ENCODE assay signal across 1 cellular context in the genomic region with DNA sequence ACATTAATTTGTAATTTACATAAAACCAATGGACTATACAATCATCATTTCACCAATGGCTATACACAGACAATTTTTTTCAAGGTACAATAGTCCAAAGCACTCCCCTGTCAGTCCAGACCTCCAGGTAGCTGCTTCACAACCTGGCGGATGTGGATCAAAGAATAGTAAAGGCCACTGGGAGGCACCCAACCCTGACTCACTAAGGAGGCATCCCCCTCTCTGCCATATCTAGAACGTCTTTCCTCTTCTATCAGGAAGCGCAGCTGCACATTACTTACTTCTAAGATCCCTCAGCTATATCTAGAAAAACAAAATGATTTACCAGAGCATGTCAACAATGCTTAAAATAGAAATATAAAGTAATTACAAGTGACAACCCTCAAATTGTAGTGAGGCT.
TF ChIP-seq lines count a peak whose summit lies in the region.

No MANE protein-coding gene starts in this region.

TF ChIP-seq in HepG2, 621 proteins besides CTCF, POLR2A, EP300 and RAD21 (continued from another document):
- TF ChIP-seq, protein P1, sequence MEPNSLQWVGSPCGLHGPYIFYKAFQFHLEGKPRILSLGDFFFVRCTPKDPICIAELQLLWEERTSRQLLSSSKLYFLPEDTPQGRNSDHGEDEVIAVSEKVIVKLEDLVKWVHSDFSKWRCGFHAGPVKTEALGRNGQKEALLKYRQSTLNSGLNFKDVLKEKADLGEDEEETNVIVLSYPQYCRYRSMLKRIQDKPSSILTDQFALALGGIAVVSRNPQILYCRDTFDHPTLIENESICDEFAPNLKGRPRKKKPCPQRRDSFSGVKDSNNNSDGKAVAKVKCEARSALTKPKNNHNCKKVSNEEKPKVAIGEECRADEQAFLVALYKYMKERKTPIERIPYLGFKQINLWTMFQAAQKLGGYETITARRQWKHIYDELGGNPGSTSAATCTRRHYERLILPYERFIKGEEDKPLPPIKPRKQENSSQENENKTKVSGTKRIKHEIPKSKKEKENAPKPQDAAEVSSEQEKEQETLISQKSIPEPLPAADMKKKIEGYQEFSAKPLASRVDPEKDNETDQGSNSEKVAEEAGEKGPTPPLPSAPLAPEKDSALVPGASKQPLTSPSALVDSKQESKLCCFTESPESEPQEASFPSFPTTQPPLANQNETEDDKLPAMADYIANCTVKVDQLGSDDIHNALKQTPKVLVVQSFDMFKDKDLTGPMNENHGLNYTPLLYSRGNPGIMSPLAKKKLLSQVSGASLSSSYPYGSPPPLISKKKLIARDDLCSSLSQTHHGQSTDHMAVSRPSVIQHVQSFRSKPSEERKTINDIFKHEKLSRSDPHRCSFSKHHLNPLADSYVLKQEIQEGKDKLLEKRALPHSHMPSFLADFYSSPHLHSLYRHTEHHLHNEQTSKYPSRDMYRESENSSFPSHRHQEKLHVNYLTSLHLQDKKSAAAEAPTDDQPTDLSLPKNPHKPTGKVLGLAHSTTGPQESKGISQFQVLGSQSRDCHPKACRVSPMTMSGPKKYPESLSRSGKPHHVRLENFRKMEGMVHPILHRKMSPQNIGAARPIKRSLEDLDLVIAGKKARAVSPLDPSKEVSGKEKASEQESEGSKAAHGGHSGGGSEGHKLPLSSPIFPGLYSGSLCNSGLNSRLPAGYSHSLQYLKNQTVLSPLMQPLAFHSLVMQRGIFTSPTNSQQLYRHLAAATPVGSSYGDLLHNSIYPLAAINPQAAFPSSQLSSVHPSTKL (CRISPR knock-in tag; IDR thresholded peaks at IDR 0.05), result peak; percentile 36; the same call in 1 of the 2 replicates
- TF ChIP-seq ZFYVE20 (CRISPR knock-in tag; IDR thresholded peaks at IDR 0.05; ENCODE audit: borderline replicate concordance, low read depth) (no peak), ZNF737 (CRISPR knock-in tag; IDR thresholded peaks at IDR 0.05; ENCODE audit: borderline replicate concordance) (no peak), FOSL2 (CRISPR knock-in tag; IDR thresholded peaks at IDR 0.05) (peak; percentile 52), RBM22 (optimal IDR thresholded peaks at IDR 0.05; ENCODE audit: low read length) (no peak), FOSL1 (CRISPR knock-in tag; IDR thresholded peaks at IDR 0.05; ENCODE audit: borderline replicate concordance) (no peak), ZNF761 (CRISPR knock-in tag; conservative IDR thresholded peaks at IDR 0.05) (no peak), KDM5B (CRISPR knock-in tag; IDR thresholded peaks at IDR 0.05; ENCODE audit: borderline replicate concordance) (no peak), SNRNP70 (IDR thresholded peaks at IDR 0.05; ENCODE audit: low read depth, low read length) (no peak), RXRA (CRISPR knock-in tag; IDR thresholded peaks at IDR 0.05) (no peak), ZNF83 (CRISPR knock-in tag; IDR thresholded peaks at IDR 0.05; ENCODE audit: borderline replicate concordance) (no peak), HNRNPH1 (optimal IDR thresholded peaks at IDR 0.05; ENCODE audit: low read depth, low read length) (no peak), NR2F1 (CRISPR knock-in tag; IDR thresholded peaks at IDR 0.05) (no peak), PITX1 (CRISPR knock-in tag; IDR thresholded peaks at IDR 0.05) (no peak), ZNF160 (CRISPR knock-in tag; IDR thresholded peaks at IDR 0.05) (no peak), CEBPG (CRISPR knock-in tag; IDR thresholded peaks at IDR 0.05) (no peak), GTF2F1 (IDR thresholded peaks at IDR 0.05; ENCODE audit: low read length) (no peak), PHF8 (CRISPR knock-in tag; IDR thresholded peaks at IDR 0.05) (no peak), SATB2 (CRISPR knock-in tag; IDR thresholded peaks at IDR 0.05) (no peak), MTA1 (CRISPR knock-in tag; IDR thresholded peaks at IDR 0.05; ENCODE audit: borderline replicate concordance) (no peak), NFYC (CRISPR knock-in tag; IDR thresholded peaks at IDR 0.05) (no peak), HOXA5 (CRISPR knock-in tag; IDR thresholded peaks at IDR 0.05) (no peak), ZBTB7A (CRISPR knock-in tag; IDR thresholded peaks at IDR 0.05) (no peak), GABPB1 (CRISPR knock-in tag; IDR thresholded peaks at IDR 0.05) (no peak), ZNF329 (CRISPR knock-in tag; IDR thresholded peaks at IDR 0.05; ENCODE audit: low read depth) (no peak), ZNF317 (CRISPR knock-in tag; IDR thresholded peaks at IDR 0.05) (no peak), ZMAT3 (CRISPR knock-in tag; conservative IDR thresholded peaks at IDR 0.05) (no peak), ZNF883 (CRISPR knock-in tag; IDR thresholded peaks at IDR 0.05; ENCODE audit: not compliant biosample characterization) (no peak), ZNF33B (CRISPR knock-in tag; IDR thresholded peaks at IDR 0.05) (no peak), ZEB1 (IDR thresholded peaks at IDR 0.05; ENCODE audit: insufficient replicate concordance, low read depth) (peak; percentile 35), HES4 (CRISPR knock-in tag; IDR thresholded peaks at IDR 0.05; ENCODE audit: borderline replicate concordance) (no peak), ZFP62 (CRISPR knock-in tag; IDR thresholded peaks at IDR 0.05) (no peak), DR1 (CRISPR knock-in tag; IDR thresholded peaks at IDR 0.05) (no peak), ZMYM4 (CRISPR knock-in tag; IDR thresholded peaks at IDR 0.05) (0 out of 2 replicates have a peak, but pooled peaks have one; percentile 23), ZBTB7B (CRISPR knock-in tag; IDR thresholded peaks at IDR 0.05) (no peak), HHEX (CRISPR knock-in tag; IDR thresholded peaks at IDR 0.05) (no peak), HNRNPUL1 (IDR thresholded peaks at IDR 0.05; ENCODE audit: low read depth, low read length) (no peak), STAG1 (CRISPR knock-in tag; IDR thresholded peaks at IDR 0.05) (peak; percentile 41; the same call in 1 of the 2 replicates), CBFB (CRISPR knock-in tag; IDR thresholded peaks at IDR 0.05) (no peak), ZNF510 (CRISPR knock-in tag; IDR thresholded peaks at IDR 0.05; ENCODE audit: low read depth) (no peak), KDM6A (CRISPR knock-in tag; IDR thresholded peaks at IDR 0.05; ENCODE audit: low read depth) (no peak), GLI4 (CRISPR knock-in tag; IDR thresholded peaks at IDR 0.05; ENCODE audit: borderline replicate concordance) (no peak), GATAD2A (CRISPR knock-in tag; IDR thresholded peaks at IDR 0.05) (peak; percentile 21; the same call in 1 of the 2 replicates), PHB2 (IDR thresholded peaks at IDR 0.05; ENCODE audit: partially characterized antibody) (no peak)
- TF ChIP-seq, protein P2, sequence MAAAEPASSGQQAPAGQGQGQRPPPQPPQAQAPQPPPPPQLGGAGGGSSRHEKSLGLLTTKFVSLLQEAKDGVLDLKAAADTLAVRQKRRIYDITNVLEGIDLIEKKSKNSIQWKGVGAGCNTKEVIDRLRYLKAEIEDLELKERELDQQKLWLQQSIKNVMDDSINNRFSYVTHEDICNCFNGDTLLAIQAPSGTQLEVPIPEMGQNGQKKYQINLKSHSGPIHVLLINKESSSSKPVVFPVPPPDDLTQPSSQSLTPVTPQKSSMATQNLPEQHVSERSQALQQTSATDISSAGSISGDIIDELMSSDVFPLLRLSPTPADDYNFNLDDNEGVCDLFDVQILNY (CRISPR knock-in tag; conservative IDR thresholded peaks at IDR 0.05), result no peak
- TF ChIP-seq, protein P3, sequence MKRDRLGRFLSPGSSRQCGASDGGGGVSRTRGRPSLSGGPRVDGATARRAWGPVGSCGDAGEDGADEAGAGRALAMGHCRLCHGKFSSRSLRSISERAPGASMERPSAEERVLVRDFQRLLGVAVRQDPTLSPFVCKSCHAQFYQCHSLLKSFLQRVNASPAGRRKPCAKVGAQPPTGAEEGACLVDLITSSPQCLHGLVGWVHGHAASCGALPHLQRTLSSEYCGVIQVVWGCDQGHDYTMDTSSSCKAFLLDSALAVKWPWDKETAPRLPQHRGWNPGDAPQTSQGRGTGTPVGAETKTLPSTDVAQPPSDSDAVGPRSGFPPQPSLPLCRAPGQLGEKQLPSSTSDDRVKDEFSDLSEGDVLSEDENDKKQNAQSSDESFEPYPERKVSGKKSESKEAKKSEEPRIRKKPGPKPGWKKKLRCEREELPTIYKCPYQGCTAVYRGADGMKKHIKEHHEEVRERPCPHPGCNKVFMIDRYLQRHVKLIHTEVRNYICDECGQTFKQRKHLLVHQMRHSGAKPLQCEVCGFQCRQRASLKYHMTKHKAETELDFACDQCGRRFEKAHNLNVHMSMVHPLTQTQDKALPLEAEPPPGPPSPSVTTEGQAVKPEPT (CRISPR knock-in tag; IDR thresholded peaks at IDR 0.05; ENCODE audit: low read depth), result no peak
- TF ChIP-seq, protein P4, sequence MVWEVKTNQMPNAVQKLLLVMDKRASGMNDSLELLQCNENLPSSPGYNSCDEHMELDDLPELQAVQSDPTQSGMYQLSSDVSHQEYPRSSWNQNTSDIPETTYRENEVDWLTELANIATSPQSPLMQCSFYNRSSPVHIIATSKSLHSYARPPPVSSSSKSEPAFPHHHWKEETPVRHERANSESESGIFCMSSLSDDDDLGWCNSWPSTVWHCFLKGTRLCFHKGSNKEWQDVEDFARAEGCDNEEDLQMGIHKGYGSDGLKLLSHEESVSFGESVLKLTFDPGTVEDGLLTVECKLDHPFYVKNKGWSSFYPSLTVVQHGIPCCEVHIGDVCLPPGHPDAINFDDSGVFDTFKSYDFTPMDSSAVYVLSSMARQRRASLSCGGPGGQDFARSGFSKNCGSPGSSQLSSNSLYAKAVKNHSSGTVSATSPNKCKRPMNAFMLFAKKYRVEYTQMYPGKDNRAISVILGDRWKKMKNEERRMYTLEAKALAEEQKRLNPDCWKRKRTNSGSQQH (CRISPR knock-in tag; IDR thresholded peaks at IDR 0.05; ENCODE audit: low read depth), result no peak
- TF ChIP-seq, protein P5, sequence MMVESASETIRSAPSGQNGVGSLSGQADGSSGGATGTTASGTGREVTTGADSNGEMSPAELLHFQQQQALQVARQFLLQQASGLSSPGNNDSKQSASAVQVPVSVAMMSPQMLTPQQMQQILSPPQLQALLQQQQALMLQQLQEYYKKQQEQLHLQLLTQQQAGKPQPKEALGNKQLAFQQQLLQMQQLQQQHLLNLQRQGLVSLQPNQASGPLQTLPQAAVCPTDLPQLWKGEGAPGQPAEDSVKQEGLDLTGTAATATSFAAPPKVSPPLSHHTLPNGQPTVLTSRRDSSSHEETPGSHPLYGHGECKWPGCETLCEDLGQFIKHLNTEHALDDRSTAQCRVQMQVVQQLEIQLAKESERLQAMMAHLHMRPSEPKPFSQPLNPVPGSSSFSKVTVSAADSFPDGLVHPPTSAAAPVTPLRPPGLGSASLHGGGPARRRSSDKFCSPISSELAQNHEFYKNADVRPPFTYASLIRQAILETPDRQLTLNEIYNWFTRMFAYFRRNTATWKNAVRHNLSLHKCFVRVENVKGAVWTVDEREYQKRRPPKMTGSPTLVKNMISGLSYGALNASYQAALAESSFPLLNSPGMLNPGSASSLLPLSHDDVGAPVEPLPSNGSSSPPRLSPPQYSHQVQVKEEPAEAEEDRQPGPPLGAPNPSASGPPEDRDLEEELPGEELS (CRISPR knock-in tag; IDR thresholded peaks at IDR 0.05), result no peak
- TF ChIP-seq, protein P6, sequence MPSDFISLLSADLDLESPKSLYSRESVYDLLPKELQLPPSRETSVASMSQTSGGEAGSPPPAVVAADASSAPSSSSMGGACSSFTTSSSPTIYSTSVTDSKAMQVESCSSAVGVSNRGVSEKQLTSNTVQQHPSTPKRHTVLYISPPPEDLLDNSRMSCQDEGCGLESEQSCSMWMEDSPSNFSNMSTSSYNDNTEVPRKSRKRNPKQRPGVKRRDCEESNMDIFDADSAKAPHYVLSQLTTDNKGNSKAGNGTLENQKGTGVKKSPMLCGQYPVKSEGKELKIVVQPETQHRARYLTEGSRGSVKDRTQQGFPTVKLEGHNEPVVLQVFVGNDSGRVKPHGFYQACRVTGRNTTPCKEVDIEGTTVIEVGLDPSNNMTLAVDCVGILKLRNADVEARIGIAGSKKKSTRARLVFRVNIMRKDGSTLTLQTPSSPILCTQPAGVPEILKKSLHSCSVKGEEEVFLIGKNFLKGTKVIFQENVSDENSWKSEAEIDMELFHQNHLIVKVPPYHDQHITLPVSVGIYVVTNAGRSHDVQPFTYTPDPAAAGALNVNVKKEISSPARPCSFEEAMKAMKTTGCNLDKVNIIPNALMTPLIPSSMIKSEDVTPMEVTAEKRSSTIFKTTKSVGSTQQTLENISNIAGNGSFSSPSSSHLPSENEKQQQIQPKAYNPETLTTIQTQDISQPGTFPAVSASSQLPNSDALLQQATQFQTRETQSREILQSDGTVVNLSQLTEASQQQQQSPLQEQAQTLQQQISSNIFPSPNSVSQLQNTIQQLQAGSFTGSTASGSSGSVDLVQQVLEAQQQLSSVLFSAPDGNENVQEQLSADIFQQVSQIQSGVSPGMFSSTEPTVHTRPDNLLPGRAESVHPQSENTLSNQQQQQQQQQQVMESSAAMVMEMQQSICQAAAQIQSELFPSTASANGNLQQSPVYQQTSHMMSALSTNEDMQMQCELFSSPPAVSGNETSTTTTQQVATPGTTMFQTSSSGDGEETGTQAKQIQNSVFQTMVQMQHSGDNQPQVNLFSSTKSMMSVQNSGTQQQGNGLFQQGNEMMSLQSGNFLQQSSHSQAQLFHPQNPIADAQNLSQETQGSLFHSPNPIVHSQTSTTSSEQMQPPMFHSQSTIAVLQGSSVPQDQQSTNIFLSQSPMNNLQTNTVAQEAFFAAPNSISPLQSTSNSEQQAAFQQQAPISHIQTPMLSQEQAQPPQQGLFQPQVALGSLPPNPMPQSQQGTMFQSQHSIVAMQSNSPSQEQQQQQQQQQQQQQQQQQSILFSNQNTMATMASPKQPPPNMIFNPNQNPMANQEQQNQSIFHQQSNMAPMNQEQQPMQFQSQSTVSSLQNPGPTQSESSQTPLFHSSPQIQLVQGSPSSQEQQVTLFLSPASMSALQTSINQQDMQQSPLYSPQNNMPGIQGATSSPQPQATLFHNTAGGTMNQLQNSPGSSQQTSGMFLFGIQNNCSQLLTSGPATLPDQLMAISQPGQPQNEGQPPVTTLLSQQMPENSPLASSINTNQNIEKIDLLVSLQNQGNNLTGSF (CRISPR knock-in tag; IDR thresholded peaks at IDR 0.05), result no peak
- TF ChIP-seq, protein P7, sequence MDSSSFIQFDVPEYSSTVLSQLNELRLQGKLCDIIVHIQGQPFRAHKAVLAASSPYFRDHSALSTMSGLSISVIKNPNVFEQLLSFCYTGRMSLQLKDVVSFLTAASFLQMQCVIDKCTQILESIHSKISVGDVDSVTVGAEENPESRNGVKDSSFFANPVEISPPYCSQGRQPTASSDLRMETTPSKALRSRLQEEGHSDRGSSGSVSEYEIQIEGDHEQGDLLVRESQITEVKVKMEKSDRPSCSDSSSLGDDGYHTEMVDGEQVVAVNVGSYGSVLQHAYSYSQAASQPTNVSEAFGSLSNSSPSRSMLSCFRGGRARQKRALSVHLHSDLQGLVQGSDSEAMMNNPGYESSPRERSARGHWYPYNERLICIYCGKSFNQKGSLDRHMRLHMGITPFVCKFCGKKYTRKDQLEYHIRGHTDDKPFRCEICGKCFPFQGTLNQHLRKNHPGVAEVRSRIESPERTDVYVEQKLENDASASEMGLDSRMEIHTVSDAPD (CRISPR knock-in tag; IDR thresholded peaks at IDR 0.05), result no peak
